Comparison of ENCODE assay signal across 8 cellular contexts in genomic region chr2:86623549-86624547, GRCh38. TPM values are rescaled to one million over a fixed set of nuclear protein-coding genes. Genes with fewer than 3 reads are reported as not detected.
A peak's percentile ranks its signal among the peaks of the same experiment; 100 is the strongest.
DNase-seq lines count a peak whose midpoint lies in the region; ATAC-seq and TF ChIP-seq lines count a peak whose summit lies in the region.

A gene with protein sequence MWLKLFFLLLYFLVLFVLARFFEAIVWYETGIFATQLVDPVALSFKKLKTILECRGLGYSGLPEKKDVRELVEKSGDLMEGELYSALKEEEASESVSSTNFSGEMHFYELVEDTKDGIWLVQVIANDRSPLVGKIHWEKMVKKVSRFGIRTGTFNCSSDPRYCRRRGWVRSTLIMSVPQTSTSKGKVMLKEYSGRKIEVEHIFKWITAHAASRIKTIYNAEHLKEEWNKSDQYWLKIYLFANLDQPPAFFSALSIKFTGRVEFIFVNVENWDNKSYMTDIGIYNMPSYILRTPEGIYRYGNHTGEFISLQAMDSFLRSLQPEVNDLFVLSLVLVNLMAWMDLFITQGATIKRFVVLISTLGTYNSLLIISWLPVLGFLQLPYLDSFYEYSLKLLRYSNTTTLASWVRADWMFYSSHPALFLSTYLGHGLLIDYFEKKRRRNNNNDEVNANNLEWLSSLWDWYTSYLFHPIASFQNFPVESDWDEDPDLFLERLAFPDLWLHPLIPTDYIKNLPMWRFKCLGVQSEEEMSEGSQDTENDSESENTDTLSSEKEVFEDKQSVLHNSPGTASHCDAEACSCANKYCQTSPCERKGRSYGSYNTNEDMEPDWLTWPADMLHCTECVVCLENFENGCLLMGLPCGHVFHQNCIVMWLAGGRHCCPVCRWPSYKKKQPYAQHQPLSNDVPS (minus strand): TSS chr2:86623865. CDS start chr2:86622886, 979 bp downstream.

- H3K27me3 ChIP-seq in adrenal gland = no peaks in the 10 kb centered on the region
- no peaks in the 10 kb centered on the region for H3K27me3 ChIP-seq in heart left ventricle

- DNase-seq in NCI-H1436 (lab: John Stamatoyannopoulos, UW) (peak; percentile 89), T-helper 1 cell (peak; percentile 89 to 92 (median 90)), adrenal gland (peak; percentile 95 to 98 (median 97)), heart left ventricle (peak; percentile 98 to 99 (median 98)), posterior cingulate gyrus (peak; percentile 94 to 100 (median 98)), type B pancreatic cell (ENCODE audit: extremely low spot score, unreplicated experiment) (peak; percentile 95)

- H3K36me3 ChIP-seq in adrenal gland (replicated peaks in 1 of 2) (no peaks in the 10 kb centered on the region), heart left ventricle (peaks cover 0 to 16% (median 12%) of the 10 kb centered on the region in 9 donors)

- H3K4me1 ChIP-seq in adrenal gland (replicated peaks in 1 of 2) (peaks cover 0 to 33% of the 10 kb centered on the region in 2 donors), heart left ventricle (peaks cover 0 to 32% (median 21%) of the 10 kb centered on the region in 12 donors)

- H3K36me3 Mint-ChIP-seq in type B pancreatic cell = peaks cover 8% of the 10 kb centered on the region

- peak within 1 kb of the TSS; percentile 96 for H3K27ac Mint-ChIP-seq in type B pancreatic cell

- no peaks in the 10 kb centered on the region for H3K9me3 Mint-ChIP-seq in type B pancreatic cell

- intact Hi-C loops in adrenal gland (cut with DNase I) (no loop called here), heart left ventricle (cut with DNase I) (loop anchor here in 8 of 10 donors (1.0 to 10.0 kb wide), 14 partner anchors 51 to 429 kb away; partner anchors contain the start of genes CHMP3 (in 5 of the 8), KDM3A (in 2 of the 8), IMMT (in 1 of the 8) and MRPL35 (in 1 of the 8)), posterior cingulate gyrus (cut with DNase I) (loop anchor here (5.0 kb wide), 3 partner anchors 62 to 182 kb away; partner anchors contain the start of genes CHMP3 and KDM3A)

- H3K4me3 Mint-ChIP-seq in type B pancreatic cell = peak within 1 kb of the TSS; percentile 96

- no peaks in the 10 kb centered on the region for H3K27me3 Mint-ChIP-seq in type B pancreatic cell

- WGBS in adrenal gland, 4 donors = 8 to 28% (median 13%) methylated on average over 23 to 74 of the region's 74 CpGs
- 7 to 31% (median 13%) methylated on average over 16 to 74 of the region's 74 CpGs for WGBS in heart left ventricle, 4 donors

- H3K27ac ChIP-seq in adrenal gland (peak within 1 kb of the TSS; percentile 84 to 100 (median 96)), heart left ventricle (peak within 1 kb of the TSS; percentile 96 to 100 (median 98))

- no peaks in the 10 kb centered on the region for H3K9me3 ChIP-seq in adrenal gland (replicated peaks in 1 of 3)
- H3K9me3 ChIP-seq in heart left ventricle = no peaks in the 10 kb centered on the region

- TF ChIP-seq POLR2A in adrenal gland (IDR thresholded peaks at IDR 0.05) (peak; percentile 90 to 98), heart left ventricle (IDR thresholded peaks at IDR 0.05) (peak; percentile 98 to 100)

- H3K4me3 ChIP-seq in GM12875 (ENCODE audit: low read depth, low read length) = peak within 1 kb of the TSS; percentile 66
- peak within 1 kb of the TSS; percentile 13 to 94 (median 68) for H3K4me3 ChIP-seq in adrenal gland
- peak within 1 kb of the TSS; percentile 50 to 93 (median 86) for H3K4me3 ChIP-seq in heart left ventricle

- peaks cover 14% of the 10 kb centered on the region for H3K4me1 Mint-ChIP-seq in type B pancreatic cell (ENCODE audit: unreplicated experiment)

- peak; percentile 87 for ATAC-seq in HG02759 (IDR thresholded peaks at IDR 0.05; ENCODE audit: unreplicated experiment)
- ATAC-seq in heart left ventricle = peak; percentile 96 to 98 (median 97)

- TF ChIP-seq CTCF in GM12875 (IDR thresholded peaks at IDR 0.05; ENCODE audit: borderline replicate concordance, insufficient read depth, low read depth, low read length) = no peak
- no peak for TF ChIP-seq CTCF in adrenal gland (IDR thresholded peaks at IDR 0.05)
- TF ChIP-seq CTCF in heart left ventricle (IDR thresholded peaks at IDR 0.05) = peak in 1 of 12 donors; percentile 14
- TF ChIP-seq CTCF in type B pancreatic cell (conservative IDR thresholded peaks at IDR 0.05) = no peak

RNA-seq across cellular contexts. Expression of the gene that starts here (rescaled TPM):
- total RNA-seq in adrenal gland (10 to 100 TPM; 13.7 to 33.5 (median 30.0) TPM), heart left ventricle (10 to 100 TPM; 37.9 to 75.4 (median 55.3) TPM), type B pancreatic cell (ENCODE audit: low replicate concordance) (21.2 and 26.1 TPM in 2 replicates)
- polyA plus RNA-seq in adrenal gland (10 to 100 TPM; 15.8 to 37.7 (median 19.1) TPM), heart left ventricle (10 to 100 TPM; 28.8 to 50.2 TPM)

Comparison
In these comparisons a context has a peak if more than half of its experiments do, and no peak if none do; other contexts are left out.
1. Peak in every context shown above with its lines: DNase-seq, ATAC-seq, H3K4me3 ChIP-seq and H3K27ac ChIP-seq.
2. intact Hi-C loops: an anchor here in heart left ventricle (1.0 to 10.0 kb wide) and posterior cingulate gyrus (5.0 kb wide); none called in adrenal gland.